16 cellular contexts compared by ENCODE assay signal in the genomic region with DNA sequence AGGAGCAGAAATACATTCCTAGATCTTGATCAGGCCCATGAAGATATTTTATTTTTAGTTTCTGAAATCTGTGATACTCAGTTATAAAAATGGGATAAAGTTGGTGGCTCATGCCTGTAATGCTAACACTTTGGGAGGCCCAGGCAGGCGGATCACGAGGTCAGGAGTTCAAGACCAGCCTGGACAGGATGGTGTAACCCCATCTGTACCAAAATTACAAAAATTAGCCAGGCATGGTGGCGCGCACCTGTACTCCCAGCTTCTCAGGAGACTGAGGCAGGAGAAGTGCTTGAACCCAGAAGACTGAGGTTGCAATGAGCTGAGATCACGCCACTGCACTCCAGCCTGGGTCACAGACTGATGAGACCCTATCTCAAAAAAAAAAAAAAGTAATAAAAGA.
DNase-seq lines count a peak whose midpoint lies in the region; ATAC-seq and TF ChIP-seq lines count a peak whose summit lies in the region.
"Had no signal": no experiment of that assay in that cellular context is flagged by ENCODE, and none has a peak within 500 bp of the region (broad histone marks: within the 10 kb centered on the region; RNA-seq: fewer than 3 reads in every experiment).

No MANE protein-coding gene starts in this region.

- no peak overlapping the region for H3K4me3 ChIP-seq in upper lobe of right lung
- no peak overlapping the region for H3K4me3 ChIP-seq in CD4-positive, alpha-beta memory T cell (ENCODE audit: low read length in 2 of 2)
- H3K4me3 ChIP-seq: lung, prostate gland had no signal

- ATAC-seq in activated CD4-positive, alpha-beta T cell treated with anti-CD3 and anti-CD28 coated beads for 36 hours, result no peak
- no peak for ATAC-seq in natural killer cell treated with Interleukin-12 subunit alpha and Interleukin-12 subunit beta and Interleukin-15 and Interleukin-18, amount 100 ng/mL, for 72 hours
- no peak for ATAC-seq in natural killer cell
- no peak for ATAC-seq in central memory CD8-positive, alpha-beta T cell (replicated peaks; ENCODE audit: extremely low read depth, poor library complexity, severe bottlenecking)
- ATAC-seq in upper lobe of right lung, result no peak
- ATAC-seq: Right ventricle myocardium inferior had no signal

- intact Hi-C loops in activated CD4-positive, alpha-beta T cell treated with anti-CD3 and anti-CD28 coated beads for 36 hours (cut with DNase I, micrococcal nuclease), result loop anchor here (2.0 to 5.0 kb wide), 3 partner anchors 105 to 312 kb away; a partner anchor contains a TSS
- intact Hi-C loops in natural killer cell (cut with micrococcal nuclease), result no loop called here
- intact Hi-C loops in upper lobe of right lung (cut with DNase I), result no loop called here
- intact Hi-C loops in CD4-positive, alpha-beta memory T cell (cut with micrococcal nuclease), result no loop called here

- peaks cover 6% of the 10 kb centered on the region for H3K4me1 ChIP-seq in upper lobe of right lung
- H3K4me1 ChIP-seq in CD4-positive, alpha-beta memory T cell (ENCODE audit: insufficient read depth, low read length), result peaks cover 27% of the 10 kb centered on the region
- H3K4me1 ChIP-seq: prostate gland had no signal

- H3K27me3 ChIP-seq in upper lobe of right lung, result no peaks in the 10 kb centered on the region
- no peaks in the 10 kb centered on the region for H3K27me3 ChIP-seq in CD4-positive, alpha-beta memory T cell (ENCODE audit: insufficient read depth, low read length)

- peaks cover 62% of the 10 kb centered on the region for H3K4me1 Mint-ChIP-seq in activated CD4-positive, alpha-beta T cell treated with anti-CD3 and anti-CD28 coated beads for 36 hours
- H3K4me1 Mint-ChIP-seq in natural killer cell treated with Interleukin-12 subunit alpha and Interleukin-12 subunit beta and Interleukin-15 and Interleukin-18, amount 100 ng/mL, for 72 hours (ENCODE audit: low read depth in 2 of 2), result peaks cover 24 to 35% of the 10 kb centered on the region in 2 donors
- H3K4me1 Mint-ChIP-seq in natural killer cell, result peaks cover 0 to 10% of the 10 kb centered on the region in 2 donors
- peaks cover 17% of the 10 kb centered on the region for H3K4me1 Mint-ChIP-seq in central memory CD8-positive, alpha-beta T cell
- peaks cover 17 to 27% (median 23%) of the 10 kb centered on the region in 4 donors for H3K4me1 Mint-ChIP-seq in CD4-positive, alpha-beta memory T cell

- POLR2A ChIA-PET in activated CD4-positive, alpha-beta T cell treated with anti-CD3 and anti-CD28 coated beads for 36 hours (lab: Charles Lee), result interaction anchor here (2.0 kb wide), 1 partner anchor 106 kb away, joined by 15 read pairs; a partner anchor contains a TSS
- POLR2A ChIA-PET in CD4-positive, alpha-beta memory T cell (lab: Charles Lee; ENCODE audit: partially characterized antibody), result no interaction called here

- no peak overlapping the region for H3K4me3 Mint-ChIP-seq in activated CD4-positive, alpha-beta T cell treated with anti-CD3 and anti-CD28 coated beads for 36 hours
- H3K4me3 Mint-ChIP-seq in natural killer cell treated with Interleukin-12 subunit alpha and Interleukin-12 subunit beta and Interleukin-15 and Interleukin-18, amount 100 ng/mL, for 72 hours, result peak overlapping the region; percentile 59
- H3K4me3 Mint-ChIP-seq in natural killer cell, result no peak overlapping the region
- H3K4me3 Mint-ChIP-seq in central memory CD8-positive, alpha-beta T cell, result no peak overlapping the region
- H3K4me3 Mint-ChIP-seq in CD4-positive, alpha-beta memory T cell, result no peak overlapping the region

- no peak for DNase-seq in activated CD4-positive, alpha-beta T cell treated with anti-CD3 and anti-CD28 coated beads for 36 hours
- no peak for DNase-seq in activated CD4-positive, alpha-beta T cell treated with anti-CD3 and anti-CD28 coated beads, Interleukin-2, amount 50 U/mL, for 4 hours
- DNase-seq in natural killer cell treated with Interleukin-12 subunit alpha and Interleukin-12 subunit beta and Interleukin-15 and Interleukin-18, amount 100 ng/mL, for 72 hours (ENCODE audit: low spot score), result no peak
- no peak for DNase-seq in natural killer cell
- DNase-seq in central memory CD8-positive, alpha-beta T cell (ENCODE audit: low spot score in 2 of 2), result no peak
- DNase-seq in upper lobe of right lung, result no peak
- DNase-seq in CD4-positive, alpha-beta memory T cell, result no peak
- DNase-seq in central memory CD4-positive, alpha-beta T cell, result no peak
- DNase-seq: activated CD4-positive, CD25-positive, alpha-beta regulatory T cell; effector CD4-positive, alpha-beta T cell; NCI-H1417; NCI-H2081 treated with DMSO at 0.1 percent for 48 hours had no signal

- H3K9me3 ChIP-seq in upper lobe of right lung, result no peaks in the 10 kb centered on the region
- H3K9me3 ChIP-seq in CD4-positive, alpha-beta memory T cell (ENCODE audit: control insufficient read depth in 1 of 2, low read length in 2 of 2), result no peaks in the 10 kb centered on the region
- H3K9me3 ChIP-seq: prostate gland had no signal

- peaks cover 4% of the 10 kb centered on the region for H3K9me3 Mint-ChIP-seq in activated CD4-positive, alpha-beta T cell treated with anti-CD3 and anti-CD28 coated beads for 36 hours (ENCODE audit: low read depth)
- no peaks in the 10 kb centered on the region for H3K9me3 Mint-ChIP-seq in natural killer cell treated with Interleukin-12 subunit alpha and Interleukin-12 subunit beta and Interleukin-15 and Interleukin-18, amount 100 ng/mL, for 72 hours
- no peaks in the 10 kb centered on the region for H3K9me3 Mint-ChIP-seq in natural killer cell
- no peaks in the 10 kb centered on the region for H3K9me3 Mint-ChIP-seq in central memory CD8-positive, alpha-beta T cell
- H3K9me3 Mint-ChIP-seq in CD4-positive, alpha-beta memory T cell, result no peaks in the 10 kb centered on the region

- peak overlapping the region; percentile 91 for H3K27ac Mint-ChIP-seq in activated CD4-positive, alpha-beta T cell treated with anti-CD3 and anti-CD28 coated beads for 36 hours
- peak overlapping the region; percentile 86 to 92 for H3K27ac Mint-ChIP-seq in natural killer cell treated with Interleukin-12 subunit alpha and Interleukin-12 subunit beta and Interleukin-15 and Interleukin-18, amount 100 ng/mL, for 72 hours
- H3K27ac Mint-ChIP-seq in natural killer cell, result no peak overlapping the region
- peak overlapping the region; percentile 1 for H3K27ac Mint-ChIP-seq in central memory CD8-positive, alpha-beta T cell (ENCODE audit: low read depth)
- no peak overlapping the region for H3K27ac Mint-ChIP-seq in CD4-positive, alpha-beta memory T cell

- CTCF ChIA-PET in activated CD4-positive, alpha-beta T cell treated with anti-CD3 and anti-CD28 coated beads for 36 hours (lab: Charles Lee), result interaction anchor here (1.0 to 2.3 kb wide), 4 partner anchors 9 to 105 kb away, joined by 4 to 10 read pairs (median 6); a partner anchor contains a TSS
- CTCF ChIA-PET in CD4-positive, alpha-beta memory T cell (lab: Charles Lee; ENCODE audit: partially characterized antibody), result no interaction called here

- H3K27me3 Mint-ChIP-seq in activated CD4-positive, alpha-beta T cell treated with anti-CD3 and anti-CD28 coated beads for 36 hours, result no peaks in the 10 kb centered on the region
- H3K27me3 Mint-ChIP-seq in natural killer cell treated with Interleukin-12 subunit alpha and Interleukin-12 subunit beta and Interleukin-15 and Interleukin-18, amount 100 ng/mL, for 72 hours, result no peaks in the 10 kb centered on the region
- H3K27me3 Mint-ChIP-seq in natural killer cell (ENCODE audit: low read depth in 2 of 2), result no peaks in the 10 kb centered on the region
- no peaks in the 10 kb centered on the region for H3K27me3 Mint-ChIP-seq in central memory CD8-positive, alpha-beta T cell
- no peaks in the 10 kb centered on the region for H3K27me3 Mint-ChIP-seq in CD4-positive, alpha-beta memory T cell

- H3K36me3 Mint-ChIP-seq in activated CD4-positive, alpha-beta T cell treated with anti-CD3 and anti-CD28 coated beads for 36 hours (ENCODE audit: low read depth), result peaks cover 29% of the 10 kb centered on the region
- H3K36me3 Mint-ChIP-seq in natural killer cell treated with Interleukin-12 subunit alpha and Interleukin-12 subunit beta and Interleukin-15 and Interleukin-18, amount 100 ng/mL, for 72 hours, result peaks cover 22% of the 10 kb centered on the region
- peaks cover 12% of the 10 kb centered on the region for H3K36me3 Mint-ChIP-seq in natural killer cell
- peaks cover 10% of the 10 kb centered on the region for H3K36me3 Mint-ChIP-seq in central memory CD8-positive, alpha-beta T cell (ENCODE audit: insufficient read depth)
- peaks cover 25 to 27% of the 10 kb centered on the region in 2 donors for H3K36me3 Mint-ChIP-seq in CD4-positive, alpha-beta memory T cell

- peaks cover 8% of the 10 kb centered on the region for H3K36me3 ChIP-seq in upper lobe of right lung
- no peaks in the 10 kb centered on the region for H3K36me3 ChIP-seq in CD4-positive, alpha-beta memory T cell (ENCODE audit: insufficient read depth, low read length)
- H3K36me3 ChIP-seq: prostate gland had no signal

- TF ChIP-seq CTCF in natural killer cell (IDR thresholded peaks at IDR 0.05), result no peak
- no peak for TF ChIP-seq CTCF in upper lobe of right lung (IDR thresholded peaks at IDR 0.05)

- H3K27ac ChIP-seq in upper lobe of right lung, result peak overlapping the region; percentile 33
- H3K27ac ChIP-seq in CD4-positive, alpha-beta memory T cell (ENCODE audit: low read depth, low read length), result no peak overlapping the region
- H3K27ac ChIP-seq: epithelial cell of prostate, prostate gland had no signal

Comparison
In these comparisons a context has a peak if more than half of its experiments do, and no peak if none do; other contexts are left out.
1. H3K27ac Mint-ChIP-seq: peak in activated CD4-positive, alpha-beta T cell treated with anti-CD3 and anti-CD28 coated beads for 36 hours (single experiment), natural killer cell treated with Interleukin-12 subunit alpha and Interleukin-12 subunit beta and Interleukin-15 and Interleukin-18, amount 100 ng/mL, for 72 hours (2 of 2) and central memory CD8-positive, alpha-beta T cell (single experiment); none in natural killer cell (0 of 2) and CD4-positive, alpha-beta memory T cell (0 of 7).
2. intact Hi-C loops: an anchor here in activated CD4-positive, alpha-beta T cell treated with anti-CD3 and anti-CD28 coated beads for 36 hours (2.0 to 5.0 kb wide); none called in natural killer cell, upper lobe of right lung and CD4-positive, alpha-beta memory T cell.